In genomic region chr2:213151437-213152064, GRCh38 we compare ENCODE assay signal across 8 cellular contexts. TPM values are rescaled to one million over a fixed set of nuclear protein-coding genes. Genes with fewer than 3 reads are reported as not detected.
DNase-seq lines count a peak whose midpoint lies in the region; ATAC-seq and TF ChIP-seq lines count a peak whose summit lies in the region.

Gene IKZF2 (minus strand): TSS chr2:213151612. CDS start chr2:213148629, 2,983 bp downstream.

- H3K4me3 ChIP-seq in NB4 (ENCODE audit: low read depth, low read length) (peak within 1 kb of the TSS; percentile 88), prostate gland (peak within 1 kb of the TSS; percentile 80 to 85)

- no peaks in the 10 kb centered on the region for H3K9me3 ChIP-seq in prostate gland

- TF ChIP-seq CTCF in GM10248 (IDR thresholded peaks at IDR 0.05; ENCODE audit: control extremely low read depth, extremely low read depth, low read depth, missing control alignments) = no peak
- no peak for TF ChIP-seq CTCF in NB4 (IDR thresholded peaks at IDR 0.05; ENCODE audit: low read depth, low read length)
- TF ChIP-seq CTCF in prostate gland (IDR thresholded peaks at IDR 0.05) = no peak

- peak; percentile 75 for DNase-seq in GM10248 (ENCODE audit: extremely low spot score)
- peak; percentile 89 for DNase-seq in NB4 (ENCODE audit: low read depth)
- DNase-seq in SW 1271 (lab: John Stamatoyannopoulos, UW) = peak; percentile 30 to 81
- peak; percentile 94 for DNase-seq in amniotic epithelial cell (ENCODE audit: low read depth)
- peak; percentile 94 for DNase-seq in left ventricle myocardium superior
- DNase-seq in prostate gland (ENCODE audit: low spot score) = peak; percentile 81
- DNase-seq in ureter (ENCODE audit: low spot score) = peak; percentile 80

- H3K27me3 ChIP-seq in prostate gland (replicated peaks; ENCODE audit: insufficient read depth) = no peaks in the 10 kb centered on the region

- H3K4me1 ChIP-seq in prostate gland (replicated peaks) = peaks cover 4% of the 10 kb centered on the region

- POLR2A ChIA-PET in GM10248 (lab: Yijun Ruan, JAX) = interaction anchor here (1.0 kb wide), 1 partner anchor 134 kb away, joined by 6 read pairs; no protein-coding TSS in a partner anchor

- ATAC-seq in HG02571 (IDR thresholded peaks at IDR 0.05; ENCODE audit: unreplicated experiment) (peak; percentile 66), left ventricle myocardium superior (peak; percentile 93)

- H3K27ac ChIP-seq in prostate gland = peak within 1 kb of the TSS; percentile 96

- CTCF ChIA-PET in GM10248 (lab: Yijun Ruan, JAX) = interaction anchor here (1.0 to 3.2 kb wide), 10 partner anchors 9 to 134 kb away, joined by 3 to 32 read pairs (median 3); no protein-coding TSS in a partner anchor

- intact Hi-C loops in left ventricle myocardium superior (cut with micrococcal nuclease) (loop anchor here (5.0 to 10.0 kb wide), 2 partner anchors 374 to 467 kb away; no protein-coding TSS in a partner anchor), prostate gland (cut with DNase I) (loop anchor here (2.0 to 5.0 kb wide), 2 partner anchors 375 to 464 kb away; no protein-coding TSS in a partner anchor)

- TF ChIP-seq POLR2A in NB4 (IDR thresholded peaks at IDR 0.05; ENCODE audit: extremely low read depth, insufficient read length) (peak; percentile 15), prostate gland (IDR thresholded peaks at IDR 0.05) (peak; percentile 33)

- no peaks in the 10 kb centered on the region for H3K36me3 ChIP-seq in prostate gland

- 0% methylated on average over 17 of the region's 87 CpGs for WGBS in prostate gland

RNA-seq across cellular contexts. Expression of gene IKZF2, which starts in this region (rescaled TPM):
- total RNA-seq in left ventricle myocardium superior (6.1 TPM), prostate gland (10 to 100 TPM; 24.4 to 27.8 TPM), ureter (118 TPM)

Comparison
In these comparisons a context has a peak if more than half of its experiments do, and no peak if none do; other contexts are left out.
1. Peak in every context shown above with its lines: DNase-seq, ATAC-seq, H3K4me3 ChIP-seq and H3K27ac ChIP-seq.